2 cellular contexts compared by ENCODE assay signal in genomic region chr10:61731638-61732037, GRCh38.
TF ChIP-seq lines count a peak whose summit lies in the region.

No MANE protein-coding gene starts in this region.

TF ChIP-seq in HCT116, 20 proteins besides CTCF, POLR2A, EP300 and RAD21:
- TF ChIP-seq, protein P1, sequence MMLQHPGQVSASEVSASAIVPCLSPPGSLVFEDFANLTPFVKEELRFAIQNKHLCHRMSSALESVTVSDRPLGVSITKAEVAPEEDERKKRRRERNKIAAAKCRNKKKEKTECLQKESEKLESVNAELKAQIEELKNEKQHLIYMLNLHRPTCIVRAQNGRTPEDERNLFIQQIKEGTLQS (IDR thresholded peaks at IDR 0.05), result no peak
- TF ChIP-seq ZFX (IDR thresholded peaks at IDR 0.05), result no peak

TF ChIP-seq in K562, 482 proteins besides CTCF, POLR2A, EP300 and RAD21 (continued from another document):
- no peak for TF ChIP-seq HBP1 (CRISPR knock-in tag; IDR thresholded peaks at IDR 0.05)
- TF ChIP-seq PCBP2 (IDR thresholded peaks at IDR 0.05; ENCODE audit: low read depth, low read length, poor library complexity, severe bottlenecking), result peak; percentile 99
- peak; percentile 99 for TF ChIP-seq HNRNPK (IDR thresholded peaks at IDR 0.05; ENCODE audit: low read depth, low read length, poor library complexity, severe bottlenecking)
- no peak for TF ChIP-seq SNAPC5 (CRISPR knock-in tag; IDR thresholded peaks at IDR 0.05)
